8 cellular contexts compared by ENCODE assay signal in genomic region chr7:55964261-55964801, GRCh38. TPM values are rescaled to one million over a fixed set of nuclear protein-coding genes. Genes with fewer than 3 reads are reported as not detected.
A peak's percentile ranks its signal among the peaks of the same experiment; 100 is the strongest.
DNase-seq lines count a peak whose midpoint lies in the region; ATAC-seq and TF ChIP-seq lines count a peak whose summit lies in the region.

Gene NIPSNAP2, plus strand, starts transcription at chr7:55964585. Its CDS starts 25 bp downstream, at chr7:55964610.

- peaks cover 13% of the 10 kb centered on the region for H3K27me3 ChIP-seq in GM23338 (ENCODE audit: insufficient read depth)
- H3K27me3 ChIP-seq in right atrium auricular region, result no peaks in the 10 kb centered on the region

- H3F3A ChIP-seq in GM23338 (replicated peaks; ENCODE audit: low read depth), result 0 out of 2 replicates have a peak, but pooled peaks cover 3% of the 10 kb centered on the region

- H4K20me1 ChIP-seq in GM23338 (replicated peaks; ENCODE audit: insufficient read depth), result no peaks in the 10 kb centered on the region; the same call in 1 of the 2 replicates

- peak within 1 kb of the TSS; percentile 95 for H3K4me2 ChIP-seq in GM23338

- H3K36me3 ChIP-seq in GM23338 (ENCODE audit: insufficient read depth) (no peaks in the 10 kb centered on the region; the same call in 1 of the 2 replicates), right atrium auricular region (no peaks in the 10 kb centered on the region)

- no peaks in the 10 kb centered on the region for H3K4me1 ChIP-seq in GM23338 (ENCODE audit: insufficient read depth)
- peaks cover 0 to 40% of the 10 kb centered on the region in 2 donors for H3K4me1 ChIP-seq in right atrium auricular region

- peak within 1 kb of the TSS; percentile 91 for H2AFZ ChIP-seq in GM23338

- H3K27ac Mint-ChIP-seq in GM23338, result peak within 1 kb of the TSS; percentile 91

- H3K79me2 ChIP-seq in GM23338 (replicated peaks; ENCODE audit: insufficient read depth), result peaks cover 29% of the 10 kb centered on the region

- no peaks in the 10 kb centered on the region for H3K9me2 ChIP-seq in GM23338 (ENCODE audit: insufficient read depth)

- no peaks in the 10 kb centered on the region; the same call in 2 of the 3 replicates for H3K9me3 Mint-ChIP-seq in GM23338

- ATAC-seq in GM23338, result peak; percentile 74

- H3K4me3 ChIP-seq in GM08714 (ENCODE audit: low read length) (peak within 1 kb of the TSS; percentile 88), GM23338 (peak within 1 kb of the TSS; percentile 69), right atrium auricular region (peak within 1 kb of the TSS; percentile 64 to 75)

- H3K4me3 Mint-ChIP-seq in GM23338, result peak within 1 kb of the TSS; percentile 92

- H3K27me3 Mint-ChIP-seq in GM23338 (ENCODE audit: insufficient read depth, low read depth, poor library complexity), result peaks cover 19% of the 10 kb centered on the region

- H3K27ac ChIP-seq in GM23338 (ENCODE audit: low read depth) (peak within 1 kb of the TSS; percentile 46; the same call in 1 of the 2 replicates), right atrium auricular region (peak within 1 kb of the TSS; percentile 94)

- DNase-seq in GM23338 (ENCODE audit: low spot score) (peak; percentile 75), LHCN-M2 (ENCODE audit: low read depth) (peak; percentile 58), SW480 (ENCODE audit: low spot score) (peak; percentile 72), amniotic epithelial cell (ENCODE audit: low read depth) (peak; percentile 27), right atrium auricular region (ENCODE audit: low spot score) (no peak), putamen (ENCODE audit: low spot score) (peak; percentile 59), cerebellar nuclear complex (lab: John Stamatoyannopoulos, UW) (no peak)

- H3K4me1 Mint-ChIP-seq in GM23338, result peaks cover 11% of the 10 kb centered on the region; the same call in 2 of the 3 replicates

- peaks cover 5% of the 10 kb centered on the region for H3K36me3 Mint-ChIP-seq in GM23338 (ENCODE audit: low read depth)

- TF ChIP-seq CTCF in GM23338 (conservative IDR thresholded peaks at IDR 0.05; ENCODE audit: low read depth in 2 of 2) (peak in 1 of 2 experiments; percentile 58; a peak in 2 of 4 replicates), right atrium auricular region (IDR thresholded peaks at IDR 0.05) (peak; percentile 54 to 73)

- no peaks in the 10 kb centered on the region for H3K9me3 ChIP-seq in right atrium auricular region

TF ChIP-seq in GM23338, 12 proteins besides CTCF, POLR2A, EP300 and RAD21:
- TF ChIP-seq NANOG (IDR thresholded peaks at IDR 0.05; ENCODE audit: borderline replicate concordance) (no peak), CREB1 (CRISPR knock-in tag; IDR thresholded peaks at IDR 0.05; ENCODE audit: low read depth) (peak; percentile 11; the same call in 1 of the 2 replicates), EZH2phosphoT487 (IDR thresholded peaks at IDR 0.05; ENCODE audit: unreplicated experiment) (no peak), POLR2AphosphoS5 (IDR thresholded peaks at IDR 0.05; ENCODE audit: low read depth) (no peak), ETS1 (IDR thresholded peaks at IDR 0.05) (no peak)

RNA-seq across cellular contexts. Expression of gene NIPSNAP2, which starts in this region (rescaled TPM):
- total RNA-seq in GM23338 (2014; rRNA removed; shearing (Covaris generic)), result 29.8 and 30.0 TPM in 2 replicates
- polyA plus RNA-seq in GM23338 (2016; fragmentation: Nextera tagmentation; extraction: Ambion mirVana), result 21.1 and 30.5 TPM in 2 replicates
- total RNA-seq in LHCN-M2 (2014; rRNA removed) (60.9 and 75.7 TPM in 2 replicates), right atrium auricular region (100 to 1,000 TPM; 205 to 370 TPM)
- 32.2 TPM for polyA plus RNA-seq in LHCN-M2 (2012)

Comparison
In these comparisons a context has a peak if more than half of its experiments do, and no peak if none do; other contexts are left out.
1. DNase-seq: peak in GM23338 (single experiment), LHCN-M2 (single experiment), SW480 (single experiment), amniotic epithelial cell (single experiment) and putamen (single experiment); none in right atrium auricular region (single experiment) and cerebellar nuclear complex (0 of 2).
2. Peak in every context shown above with its lines, with median percentiles within 50 percentile points of each other: H3K4me3 ChIP-seq.